10 cellular contexts compared by ENCODE assay signal in genomic region chr6:42441059-42441471, GRCh38. TPM values are rescaled to one million over a fixed set of nuclear protein-coding genes. Genes with fewer than 3 reads are reported as not detected.
DNase-seq lines count a peak whose midpoint lies in the region; ATAC-seq and TF ChIP-seq lines count a peak whose summit lies in the region.
"Had no signal": no experiment of that assay in that cellular context is flagged by ENCODE, and none has a peak within 500 bp of the region (broad histone marks: within the 10 kb centered on the region; RNA-seq: fewer than 3 reads in every experiment).

No MANE protein-coding gene starts in this region.

- H2BK120ac ChIP-seq in neuronal stem cell (ENCODE audit: low read depth, low read length) = no peak overlapping the region

- peak; percentile 54 for DNase-seq in AG10803 (ENCODE audit: low read depth)
- DNase-seq in Peyer's patch = peak in 1 of 3 donors; percentile 42
- peak; percentile 83 for DNase-seq in fibroblast of the aortic adventitia (ENCODE audit: low read depth)
- no peak for DNase-seq in neuronal stem cell (ENCODE audit: low spot score)
- no peak for DNase-seq in NCI-H510A (lab: John Stamatoyannopoulos, UW)
- DNase-seq in cortex of kidney (lab: John Stamatoyannopoulos, UW) = no peak
- no peak for DNase-seq in T-helper 9 cell
- DNase-seq: activated CD4-positive, alpha-beta T cell treated with anti-CD3 and anti-CD28 coated beads, Interleukin-2, amount 10 ng/mL, durations not matched to agents 7 days and 5 days; NCI-H446 had no signal

- peaks cover 3% of the 10 kb centered on the region for H3K79me1 ChIP-seq in neuronal stem cell (ENCODE audit: low read depth, low read length)

- H3K9me3 ChIP-seq in Peyer's patch (no peaks in the 10 kb centered on the region), neuronal stem cell (replicated peaks in 1 of 2; ENCODE audit: control insufficient read depth in 2 of 2, insufficient read depth in 1 of 2, low read depth in 1 of 2, low read length in 2 of 2) (no peaks in the 10 kb centered on the region)

- H3K9ac ChIP-seq in neuronal stem cell (ENCODE audit: low read depth, low read length, poor library complexity) = no peak overlapping the region

- H3K27me3 ChIP-seq in Peyer's patch = no peaks in the 10 kb centered on the region
- no peaks in the 10 kb centered on the region for H3K27me3 ChIP-seq in neuronal stem cell (ENCODE audit: control insufficient read depth in 3 of 3, insufficient read depth in 3 of 3, low read depth in 1 of 3, low read length in 3 of 3)

- peak overlapping the region; percentile 44 for H3K4me3 ChIP-seq in AG10803 (ENCODE audit: low read length)
- H3K4me3 ChIP-seq in Peyer's patch = peak overlapping the region in 1 of 4 donors; percentile 2
- peak overlapping the region; percentile 47 for H3K4me3 ChIP-seq in fibroblast of the aortic adventitia (ENCODE audit: low read depth, low read length)
- H3K4me3 ChIP-seq in neuronal stem cell (ENCODE audit: low read length in 2 of 2) = peak overlapping the region in 1 of 2 donors; percentile 15

- H3K27ac ChIP-seq in Peyer's patch = peak overlapping the region; percentile 32 to 72 (median 54)
- H3K27ac ChIP-seq in neuronal stem cell (replicated peaks; ENCODE audit: low read length) = peak overlapping the region; percentile 92

- no peak for ATAC-seq in GM21576 (IDR thresholded peaks at IDR 0.05; ENCODE audit: unreplicated experiment)

- no CpG with 5 or more reads among the region's 4 CpGs for WGBS in neuronal stem cell (ENCODE audit: extremely low coverage in 2 of 2, insufficient read length in 2 of 2, insufficient replicate concordance in 1 of 2), 2 donors

- no peak for TF ChIP-seq CTCF in AG10803 (conservative IDR thresholded peaks at IDR 0.05; ENCODE audit: low read length)
- no peak for TF ChIP-seq CTCF in Peyer's patch (IDR thresholded peaks at IDR 0.05)
- no peak for TF ChIP-seq CTCF in fibroblast of the aortic adventitia (IDR thresholded peaks at IDR 0.05; ENCODE audit: insufficient read depth, low read length)

- no peak overlapping the region for H2BK5ac ChIP-seq in neuronal stem cell (ENCODE audit: low read length)

- peaks cover 0 to 19% (median 0%) of the 10 kb centered on the region in 4 donors for H3K4me1 ChIP-seq in Peyer's patch
- H3K4me1 ChIP-seq in neuronal stem cell (ENCODE audit: control insufficient read depth in 2 of 2, insufficient read depth in 1 of 2, low read depth in 1 of 2, low read length in 2 of 2) = peaks cover 35% of the 10 kb centered on the region in 2 donors

- H2BK12ac ChIP-seq in neuronal stem cell (ENCODE audit: low read length) = no peak overlapping the region

- no peak overlapping the region for H4K8ac ChIP-seq in neuronal stem cell (ENCODE audit: low read depth, low read length)

- no peak overlapping the region for H3K4ac ChIP-seq in neuronal stem cell (ENCODE audit: low read length)

- no peaks in the 10 kb centered on the region for H3K36me3 ChIP-seq in Peyer's patch
- peaks cover 0 to 4% of the 10 kb centered on the region in 2 donors for H3K36me3 ChIP-seq in neuronal stem cell (replicated peaks in 1 of 2; ENCODE audit: control insufficient read depth in 2 of 2, insufficient read depth in 2 of 2, low read length in 2 of 2)

- no peak overlapping the region for H3K23ac ChIP-seq in neuronal stem cell (ENCODE audit: low read depth, low read length, poor library complexity)

- peak overlapping the region; percentile 15 for H2AFZ ChIP-seq in neuronal stem cell (ENCODE audit: low read length)

- no peak overlapping the region for H4K91ac ChIP-seq in neuronal stem cell (ENCODE audit: low read depth, low read length, poor library complexity)

- H3K4me2 ChIP-seq in neuronal stem cell (ENCODE audit: insufficient read depth, low read length, poor library complexity, severe bottlenecking) = peak overlapping the region; percentile 42

- TF ChIP-seq POLR2A in Peyer's patch (IDR thresholded peaks at IDR 0.05) = no peak

- H3K14ac ChIP-seq in neuronal stem cell (ENCODE audit: low read length) = no peak overlapping the region

- no peak overlapping the region for H3K18ac ChIP-seq in neuronal stem cell (ENCODE audit: low read length)

- H2AK5ac ChIP-seq in neuronal stem cell (ENCODE audit: low read depth, low read length) = no peak overlapping the region

- H2BK15ac ChIP-seq in neuronal stem cell (ENCODE audit: low read length) = no peak overlapping the region

RNA-seq across cellular contexts. Expression of gene TRERF1, which starts 10.7 kb away (rescaled TPM):
- 10 to 100 TPM in 1 of 4 donors, 1 to 10 TPM in 3; 4.6 to 28.1 (median 8.5) TPM for total RNA-seq in Peyer's patch
- 4.8 and 12.0 TPM in 2 replicates for total RNA-seq in fibroblast of the aortic adventitia (ENCODE audit: low replicate concordance)
- polyA plus RNA-seq in neuronal stem cell (2013, experiment 1 of 2) = 13.6 TPM
- polyA plus RNA-seq in neuronal stem cell (2013, experiment 2 of 2) = 14.1 TPM

Comparison
In these comparisons a context has a peak if more than half of its experiments do, and no peak if none do; other contexts are left out.
1. DNase-seq: peak in AG10803 (single experiment) and fibroblast of the aortic adventitia (single experiment); none in neuronal stem cell (single experiment), NCI-H510A (single experiment), cortex of kidney (single experiment) and T-helper 9 cell (single experiment).